ENCODE assay signal across 20 cellular contexts in the genomic region with DNA sequence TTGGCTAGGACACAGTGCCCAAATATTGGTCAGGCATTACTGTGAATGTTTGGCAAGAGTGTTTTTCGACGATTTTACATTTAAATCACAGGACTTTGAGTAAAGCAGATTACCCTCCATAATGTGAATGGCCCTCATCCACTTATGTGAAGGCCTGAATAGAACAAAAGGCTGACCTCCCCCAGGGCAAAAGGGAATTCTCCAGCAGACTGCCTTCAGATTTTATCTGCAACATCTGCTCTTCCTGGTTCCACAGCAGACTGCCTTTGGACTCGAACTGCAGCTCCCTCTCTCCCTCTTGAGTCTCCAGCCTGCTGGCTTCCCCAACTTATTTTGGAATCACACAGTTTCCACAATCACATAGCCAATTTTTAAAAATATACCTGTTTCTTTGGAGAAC. TPM values are rescaled to one million over a fixed set of nuclear protein-coding genes. Genes with fewer than 3 reads are reported as not detected.
DNase-seq lines count a peak whose midpoint lies in the region; ATAC-seq, FAIRE-seq and TF ChIP-seq lines count a peak whose summit lies in the region.
"Had no signal": no experiment of that assay in that cellular context is flagged by ENCODE, and none has a peak within 500 bp of the region (broad histone marks: within the 10 kb centered on the region; RNA-seq: fewer than 3 reads in every experiment).

No MANE protein-coding gene starts in this region.

- peak in 1 of 2 experiments; percentile 42; a peak in 2 of 4 replicates for TF ChIP-seq EP300 in SK-N-SH (IDR thresholded peaks at IDR 0.05; ENCODE audit: borderline replicate concordance in 1 of 2, low read depth in 1 of 2, low read length in 1 of 2)

- no peak overlapping the region for H2AFZ ChIP-seq in SK-N-SH (ENCODE audit: low read depth)
- H2AFZ ChIP-seq: GM23248 had no signal

- no peak overlapping the region for H3K4me3 Mint-ChIP-seq in glutamatergic neuron (ENCODE audit: unreplicated experiment)
- H3K4me3 Mint-ChIP-seq: CD4-positive, alpha-beta memory T cell had no signal

- peaks cover 6% of the 10 kb centered on the region for H3K9me3 Mint-ChIP-seq in glutamatergic neuron (ENCODE audit: unreplicated experiment)

- no peak for FAIRE-seq in pancreas (lab: Jason Lieb, UNC)
- FAIRE-seq: G401.6, GM19239, H1 had no signal

- peaks cover 33% of the 10 kb centered on the region for H3K36me3 Mint-ChIP-seq in glutamatergic neuron (ENCODE audit: unreplicated experiment)

- H3K4me2 ChIP-seq in SK-N-SH = no peak overlapping the region

- H3K4me1 Mint-ChIP-seq in glutamatergic neuron (ENCODE audit: low read depth, unreplicated experiment) = peaks cover 4% of the 10 kb centered on the region
- H3K4me1 Mint-ChIP-seq: CD4-positive, alpha-beta memory T cell had no signal

- TF ChIP-seq RAD21 in SK-N-SH (IDR thresholded peaks at IDR 0.05; ENCODE audit: low read length) = no peak

- H3K36me3 ChIP-seq in HAP-1 (replicated peaks) = no peaks in the 10 kb centered on the region
- H3K36me3 ChIP-seq in SK-N-SH (replicated peaks in 1 of 2; ENCODE audit: control insufficient read depth in 1 of 2, insufficient read depth in 2 of 2, low read length in 1 of 2) = no peaks in the 10 kb centered on the region
- no peaks in the 10 kb centered on the region for H3K36me3 ChIP-seq in WERI-Rb-1
- H3K36me3 ChIP-seq in pancreas = no peaks in the 10 kb centered on the region

- no peaks in the 10 kb centered on the region for H3K79me2 ChIP-seq in SK-N-SH (ENCODE audit: insufficient read depth)

- H3K9ac ChIP-seq in SK-N-SH = no peak overlapping the region
- H3K9ac ChIP-seq: GM23248 had no signal

- in situ Hi-C loops in HAP-1 (cut with MboI; ENCODE audit: low sequenced_read_pairs) = no loop called here

- no peaks in the 10 kb centered on the region for H3K9me2 ChIP-seq in SK-N-SH

- no peak for TF ChIP-seq POLR2A in lower leg skin (IDR thresholded peaks at IDR 0.05)

- H3K27ac Mint-ChIP-seq in glutamatergic neuron (ENCODE audit: unreplicated experiment) = peak overlapping the region; percentile 57
- H3K27ac Mint-ChIP-seq: CD4-positive, alpha-beta memory T cell had no signal

- TF ChIP-seq CTCF in SK-N-SH (IDR thresholded peaks at IDR 0.05) (no peak), glutamatergic neuron (IDR thresholded peaks at IDR 0.05; ENCODE audit: partially characterized antibody, unreplicated experiment) (no peak), lower leg skin (IDR thresholded peaks at IDR 0.05) (no peak), WERI-Rb-1 (IDR thresholded peaks at IDR 0.05; ENCODE audit: low read depth, low read length) (no peak), pancreas (IDR thresholded peaks at IDR 0.05) (no peak)

- 0% methylated on average over 3 of the region's 3 CpGs for WGBS in SK-N-SH (ENCODE audit: low lambda C conversion rate)
- WGBS in lower leg skin, 2 donors = 45 to 54% methylated on average over 3 of the region's 3 CpGs
- WGBS in pancreas, 2 donors = 41 to 72% methylated on average over 3 of the region's 3 CpGs

- POLR2A ChIA-PET in SK-N-SH (lab: Yijun Ruan, JAX) = no interaction called here

- H3K27me3 ChIP-seq in HAP-1 (ENCODE audit: low read depth) (peaks cover 14% of the 10 kb centered on the region), SK-N-SH (ENCODE audit: insufficient read depth) (no peaks in the 10 kb centered on the region), WERI-Rb-1 (ENCODE audit: insufficient read depth, low read depth, severe bottlenecking) (peaks cover 23% of the 10 kb centered on the region), pancreas (peaks cover 0 to 3% (median 0%) of the 10 kb centered on the region in 4 donors)

- 0 out of 2 replicates have a peak, but pooled peaks cover 2% of the 10 kb centered on the region for H3K4me1 ChIP-seq in HAP-1
- H3K4me1 ChIP-seq in SK-N-SH (ENCODE audit: control insufficient read depth in 1 of 2, insufficient read depth in 2 of 2, low read depth in 1 of 2, low read length in 1 of 2) = no peaks in the 10 kb centered on the region
- H3K4me1 ChIP-seq in pancreas = no peaks in the 10 kb centered on the region
- H3K4me1 ChIP-seq: Caco-2 had no signal

- H3K4me3 ChIP-seq in HAP-1 (no peak overlapping the region), SK-N-SH (ENCODE audit: low read depth in 2 of 2, low read length in 1 of 2) (no peak overlapping the region), lower leg skin (ENCODE audit: low read depth, poor library complexity, severe bottlenecking) (no peak overlapping the region), WERI-Rb-1 (ENCODE audit: low read depth, low read length) (no peak overlapping the region), pancreas (no peak overlapping the region)
- H3K4me3 ChIP-seq: GM23248 had no signal

- CTCF ChIA-PET in SK-N-SH (lab: Yijun Ruan, JAX) = interaction anchor here (1.1 to 1.4 kb wide), 3 partner anchors 18 to 397 kb away, joined by 3 read pairs; no protein-coding TSS in a partner anchor

- H3K9me3 ChIP-seq in HAP-1 (peaks cover 4% of the 10 kb centered on the region; the same call in 1 of the 2 replicates), SK-N-SH (no peaks in the 10 kb centered on the region), WERI-Rb-1 (ENCODE audit: severe bottlenecking) (peaks cover 8% of the 10 kb centered on the region), pancreas (no peaks in the 10 kb centered on the region)

- H4K20me1 ChIP-seq in SK-N-SH (ENCODE audit: insufficient read depth) = no peaks in the 10 kb centered on the region

- ATAC-seq in pancreas = no peak
- ATAC-seq: HCT116 had no signal

- no peak overlapping the region; a peak in 1 of 4 replicates for H3K27ac ChIP-seq in SK-N-SH (ENCODE audit: low read depth in 2 of 2, low read length in 1 of 2)
- H3K27ac ChIP-seq in WERI-Rb-1 = no peak overlapping the region
- no peak overlapping the region for H3K27ac ChIP-seq in pancreas
- H3K27ac ChIP-seq: GM23248 had no signal

- H3F3A ChIP-seq in SK-N-SH (replicated peaks; ENCODE audit: insufficient read depth) = no peaks in the 10 kb centered on the region

- peaks cover 4% of the 10 kb centered on the region for H3K27me3 Mint-ChIP-seq in glutamatergic neuron (ENCODE audit: unreplicated experiment)

- intact Hi-C loops in lower leg skin (cut with DNase I; ENCODE audit: low total_unique reads) (no loop called here), pancreas (cut with DNase I) (no loop called here)

- peak; percentile 81 to 83 for DNase-seq in HAP-1 (ENCODE audit: low spot score in 2 of 2)
- DNase-seq in SK-N-SH = peak; percentile 38
- no peak for DNase-seq in glutamatergic neuron
- DNase-seq in lower leg skin (ENCODE audit: low spot score in 2 of 2) = no peak
- no peak for DNase-seq in WERI-Rb-1
- DNase-seq in pancreas = no peak
- DNase-seq: C1 segment of cervical spinal cord; Caco-2; CD4-positive, alpha-beta memory T cell; DMS53; DMS79 treated with DMSO at 0.1 percent for 48 hours; GM23248; H7 had no signal

TF ChIP-seq in SK-N-SH, 30 proteins besides CTCF, POLR2A, EP300 and RAD21:
- TF ChIP-seq RCOR1 (IDR thresholded peaks at IDR 0.05; ENCODE audit: low read length) = peak; percentile 50; the same call in 1 of the 2 replicates
- TF ChIP-seq JUND (IDR thresholded peaks at IDR 0.05) = no peak

RNA-seq across cellular contexts. Expression of gene TMEM215, which starts 7.1 kb away (rescaled TPM):
- not detected in 2 replicates for polyA plus RNA-seq in SK-N-SH (2012; rRNA removed)
- polyA plus RNA-seq in SK-N-SH (2012; cell fraction: cytosol; rRNA removed) = under 0.01 and 0.01 TPM in 2 replicates
- polyA plus RNA-seq in SK-N-SH (2012; cell fraction: nucleus; rRNA removed) = not detected in 2 replicates
- 0.27 TPM for total RNA-seq in glutamatergic neuron (ENCODE audit: unreplicated experiment)
- not detected for total RNA-seq in lower leg skin
- under 1 TPM in 1 of 6 donors, not detected in 5; 0.09 TPM for total RNA-seq in pancreas
- polyA plus RNA-seq in pancreas = not detected
- total RNA-seq: A172; A673; Caco-2; CD4-positive, alpha-beta memory T cell; GM23248 had no signal
- polyA plus RNA-seq: BJ; CD4-positive, alpha-beta memory T cell; GM23248 had no signal

Comparison
In these comparisons a context has a peak if more than half of its experiments do, and no peak if none do; other contexts are left out.
1. DNase-seq: peak in HAP-1 (2 of 2) and SK-N-SH (single experiment); none in glutamatergic neuron (single experiment), lower leg skin (0 of 2), WERI-Rb-1 (single experiment) and pancreas (0 of 6).